In the genomic region with DNA sequence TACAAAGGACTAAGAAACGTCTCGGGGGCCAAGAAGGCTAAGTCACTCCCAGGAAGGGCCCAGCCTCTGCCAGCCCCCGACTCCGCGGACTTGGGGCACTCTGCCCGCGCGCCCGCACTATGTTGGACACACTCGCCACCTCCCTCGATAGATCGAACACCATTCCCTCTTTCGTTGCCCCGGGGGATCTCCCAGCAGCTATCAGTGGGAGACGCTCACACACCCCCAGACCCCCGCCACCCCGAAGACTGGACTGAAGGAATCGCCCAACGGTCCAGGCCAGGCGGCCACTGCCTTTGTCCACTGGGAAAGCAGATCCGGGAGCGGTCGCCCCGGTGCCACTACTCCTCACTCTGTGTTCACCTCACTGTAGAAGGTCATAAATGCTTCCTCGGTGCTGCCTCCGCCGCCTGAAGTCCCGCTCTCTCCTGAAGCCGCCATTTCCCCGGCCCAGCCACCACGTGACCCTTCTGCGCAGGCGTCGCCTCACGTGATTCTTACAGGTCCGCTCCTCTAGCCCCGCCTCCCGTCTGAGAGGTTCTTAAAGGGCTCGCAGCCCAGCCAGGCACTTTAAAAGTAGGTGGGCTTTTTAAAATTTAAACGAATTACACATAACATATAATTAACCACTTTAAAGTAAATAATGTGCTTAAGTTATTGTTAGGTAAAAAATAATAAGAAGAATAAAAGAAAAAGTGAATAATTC, we compare ENCODE assay signal across 8 cellular contexts. TPM values are rescaled to one million over a fixed set of nuclear protein-coding genes. Genes with fewer than 3 reads are reported as not detected.
DNase-seq lines count a peak whose midpoint lies in the region; ATAC-seq, FAIRE-seq and TF ChIP-seq lines count a peak whose summit lies in the region.

Gene DNAJC8 (minus strand): TSS at position 472 of the 706 bp plus-strand sequence. CDS start 31 bp downstream, at position 441.

- TF ChIP-seq CTCF in pancreas (IDR thresholded peaks at IDR 0.05) (no peak), thyroid gland (IDR thresholded peaks at IDR 0.05) (peak in 1 of 6 experiments; percentile 23)

- H3K4me3 ChIP-seq in pancreas (peak within 1 kb of the TSS; percentile 83 to 91 (median 88)), thyroid gland (replicated peaks in 1 of 3) (peak within 1 kb of the TSS; percentile 61 to 97 (median 96))

- 0% methylated on average over 40 of the region's 40 CpGs for whole genome bisulfite sequencing in pancreas, 2 donors
- 0% methylated on average over 38 to 39 of the region's 40 CpGs for WGBS in thyroid gland, 2 donors

- peak; percentile 61 for FAIRE-seq in pancreas (lab: Jason Lieb, UNC)

- H3K36me3 Mint-ChIP-seq in activated naive CD8-positive, alpha-beta T cell treated with anti-CD3 and anti-CD28 coated beads, Interleukin-2, amount 50 U/mL, for 24 hours (ENCODE audit: low read depth) = peaks cover 21% of the 10 kb centered on the region

- H3K4me3 Mint-ChIP-seq in activated naive CD8-positive, alpha-beta T cell treated with anti-CD3 and anti-CD28 coated beads, Interleukin-2, amount 50 U/mL, for 24 hours = peak within 1 kb of the TSS; percentile 97

- in situ Hi-C loops in G401 (cut with HindIII; ENCODE audit: low sequenced_read_pairs) = no loop called here

- intact Hi-C loops in Right ventricle myocardium superior (cut with DNase I) = no loop called here
- intact Hi-C loops in pancreas (cut with DNase I) = no loop called here
- intact Hi-C loops in thyroid gland (cut with DNase I) = no loop called here

- H3K27ac ChIP-seq in pancreas (peak within 1 kb of the TSS; percentile 30 to 62 (median 50)), thyroid gland (peak within 1 kb of the TSS; percentile 54 to 87 (median 69))

- H3K36me3 ChIP-seq in pancreas (peaks cover 0 to 11% (median 0%) of the 10 kb centered on the region in 3 donors), thyroid gland (peaks cover 8 to 11% of the 10 kb centered on the region in 2 donors)

- peak; percentile 45 for ATAC-seq in HG02588 (IDR thresholded peaks at IDR 0.05; ENCODE audit: unreplicated experiment)
- peak; percentile 67 for ATAC-seq in activated naive CD8-positive, alpha-beta T cell treated with anti-CD3 and anti-CD28 coated beads, Interleukin-2, amount 50 U/mL, for 24 hours
- peak; percentile 78 for ATAC-seq in Right ventricle myocardium superior (ENCODE audit: poor library complexity)
- peak; percentile 63 to 82 (median 74) for ATAC-seq in pancreas

- H3K4me1 ChIP-seq in pancreas (peaks cover 5 to 14% (median 5%) of the 10 kb centered on the region in 3 donors), thyroid gland (peaks cover 19 to 30% of the 10 kb centered on the region in 2 donors)

- DNase-seq in G401 (ENCODE audit: low spot score) (peak; percentile 95), NCI-H1436 treated with DMSO at 0.1 percent for 48 hours (lab: John Stamatoyannopoulos, UW) (peak; percentile 39), T follicular helper cell (ENCODE audit: low read depth) (peak; percentile 92), Right ventricle myocardium superior (peak; percentile 98), pancreas (peak; percentile 89 to 97 (median 94)), thyroid gland (peak; percentile 99)
- peak; percentile 98 for DNase-seq in activated naive CD8-positive, alpha-beta T cell treated with anti-CD3 and anti-CD28 coated beads, Interleukin-2, amount 50 U/mL, for 24 hours

- H3K27me3 ChIP-seq in pancreas (no peaks in the 10 kb centered on the region), thyroid gland (no peaks in the 10 kb centered on the region)

- H3K27ac Mint-ChIP-seq in activated naive CD8-positive, alpha-beta T cell treated with anti-CD3 and anti-CD28 coated beads, Interleukin-2, amount 50 U/mL, for 24 hours = peak within 1 kb of the TSS; percentile 98

- H3K4me1 Mint-ChIP-seq in activated naive CD8-positive, alpha-beta T cell treated with anti-CD3 and anti-CD28 coated beads, Interleukin-2, amount 50 U/mL, for 24 hours = peaks cover 35% of the 10 kb centered on the region

- H3K9me3 ChIP-seq in pancreas (no peaks in the 10 kb centered on the region), thyroid gland (no peaks in the 10 kb centered on the region)

- no peaks in the 10 kb centered on the region for H3K9me3 Mint-ChIP-seq in activated naive CD8-positive, alpha-beta T cell treated with anti-CD3 and anti-CD28 coated beads, Interleukin-2, amount 50 U/mL, for 24 hours

- H3K27me3 Mint-ChIP-seq in activated naive CD8-positive, alpha-beta T cell treated with anti-CD3 and anti-CD28 coated beads, Interleukin-2, amount 50 U/mL, for 24 hours = peaks cover 2% of the 10 kb centered on the region

- peak; percentile 46 to 83 for TF ChIP-seq POLR2A in thyroid gland (IDR thresholded peaks at IDR 0.05)

RNA-seq across cellular contexts. Expression of gene DNAJC8, which starts in this region (rescaled TPM):
- 195 and 220 TPM in 2 replicates for total RNA-seq in G401 (2014; rRNA removed; shearing (Covaris generic))
- total RNA-seq in Right ventricle myocardium superior (54.9 TPM), pancreas (10 to 100 TPM; 12.1 to 30.8 (median 16.6) TPM), thyroid gland (10 to 100 TPM; 59.5 to 76.7 (median 62.5) TPM)
- polyA plus RNA-seq in pancreas = 10 to 100 TPM; 23.5 to 45.1 TPM

Comparison
In these comparisons a context has a peak if more than half of its experiments do, and no peak if none do; other contexts are left out.
1. Peak in every context shown above with its lines: DNase-seq, ATAC-seq, H3K4me3 ChIP-seq and H3K27ac ChIP-seq.
2. DNase-seq: peak in every context shown above with its lines; median percentile 99 in thyroid gland; 98 in activated naive CD8-positive, alpha-beta T cell treated with anti-CD3 and anti-CD28 coated beads, Interleukin-2, amount 50 U/mL, for 24 hours; 98 in Right ventricle myocardium superior; 95 in G401; 94 in pancreas; 92 in T follicular helper cell; 39 in NCI-H1436 treated with DMSO at 0.1 percent for 48 hours.